1 cellular context compared by ENCODE assay signal in the genomic region with DNA sequence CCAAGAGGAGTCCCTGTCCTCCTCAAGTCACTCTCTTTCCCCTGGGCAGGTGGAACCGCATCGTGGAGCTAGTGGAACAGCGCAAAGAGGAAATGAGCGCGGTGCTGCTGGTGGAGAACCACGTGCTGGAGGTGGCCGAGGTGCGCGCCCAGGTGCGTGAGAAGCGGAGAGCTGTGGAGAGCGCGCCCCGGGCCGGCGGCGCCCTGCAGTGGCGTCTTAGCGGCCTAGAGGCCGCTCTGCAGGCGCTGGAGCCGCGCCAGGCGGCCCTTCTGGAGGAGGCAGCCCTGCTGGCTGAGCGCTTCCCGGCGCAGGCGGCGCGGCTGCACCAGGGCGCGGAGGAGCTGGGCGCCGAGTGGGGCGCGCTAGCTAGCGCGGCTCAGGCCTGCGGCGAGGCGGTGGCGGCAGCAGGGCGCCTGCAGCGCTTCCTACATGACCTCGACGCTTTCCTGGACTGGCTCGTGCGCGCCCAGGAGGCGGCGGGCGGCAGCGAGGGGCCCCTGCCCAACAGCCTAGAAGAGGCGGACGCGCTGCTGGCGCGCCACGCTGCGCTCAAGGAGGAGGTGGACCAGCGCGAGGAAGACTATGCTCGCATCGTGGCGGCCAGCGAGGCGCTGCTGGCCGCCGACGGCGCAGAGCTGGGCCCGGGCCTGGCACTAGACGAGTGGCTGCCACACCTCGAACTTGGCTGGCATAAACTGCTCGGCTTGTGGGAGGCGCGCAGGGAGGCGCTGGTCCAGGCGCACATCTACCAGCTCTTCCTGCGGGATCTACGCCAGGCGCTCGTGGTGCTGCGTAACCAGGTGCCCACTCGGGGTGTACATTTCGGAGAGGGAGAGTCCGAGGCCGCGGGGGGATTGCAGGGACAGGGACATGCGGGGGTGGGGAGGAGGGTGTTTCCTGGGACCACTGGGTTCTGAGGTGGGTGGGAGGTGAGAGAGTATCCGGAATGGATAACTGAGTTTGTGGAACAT.
TF ChIP-seq lines count a peak whose summit lies in the region.

No MANE protein-coding gene starts in this region.

TF ChIP-seq in K562, 482 proteins besides CTCF, POLR2A, EP300 and RAD21:
- TF ChIP-seq, protein P1, sequence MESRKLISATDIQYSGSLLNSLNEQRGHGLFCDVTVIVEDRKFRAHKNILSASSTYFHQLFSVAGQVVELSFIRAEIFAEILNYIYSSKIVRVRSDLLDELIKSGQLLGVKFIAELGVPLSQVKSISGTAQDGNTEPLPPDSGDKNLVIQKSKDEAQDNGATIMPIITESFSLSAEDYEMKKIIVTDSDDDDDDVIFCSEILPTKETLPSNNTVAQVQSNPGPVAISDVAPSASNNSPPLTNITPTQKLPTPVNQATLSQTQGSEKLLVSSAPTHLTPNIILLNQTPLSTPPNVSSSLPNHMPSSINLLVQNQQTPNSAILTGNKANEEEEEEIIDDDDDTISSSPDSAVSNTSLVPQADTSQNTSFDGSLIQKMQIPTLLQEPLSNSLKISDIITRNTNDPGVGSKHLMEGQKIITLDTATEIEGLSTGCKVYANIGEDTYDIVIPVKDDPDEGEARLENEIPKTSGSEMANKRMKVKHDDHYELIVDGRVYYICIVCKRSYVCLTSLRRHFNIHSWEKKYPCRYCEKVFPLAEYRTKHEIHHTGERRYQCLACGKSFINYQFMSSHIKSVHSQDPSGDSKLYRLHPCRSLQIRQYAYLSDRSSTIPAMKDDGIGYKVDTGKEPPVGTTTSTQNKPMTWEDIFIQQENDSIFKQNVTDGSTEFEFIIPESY (CRISPR knock-in tag; IDR thresholded peaks at IDR 0.05), result peak; percentile 82
- no peak for TF ChIP-seq SRSF7 (optimal IDR thresholded peaks at IDR 0.05; ENCODE audit: low read depth, low read length)
